Comparison of ENCODE assay signal across 11 cellular contexts in the genomic region with DNA sequence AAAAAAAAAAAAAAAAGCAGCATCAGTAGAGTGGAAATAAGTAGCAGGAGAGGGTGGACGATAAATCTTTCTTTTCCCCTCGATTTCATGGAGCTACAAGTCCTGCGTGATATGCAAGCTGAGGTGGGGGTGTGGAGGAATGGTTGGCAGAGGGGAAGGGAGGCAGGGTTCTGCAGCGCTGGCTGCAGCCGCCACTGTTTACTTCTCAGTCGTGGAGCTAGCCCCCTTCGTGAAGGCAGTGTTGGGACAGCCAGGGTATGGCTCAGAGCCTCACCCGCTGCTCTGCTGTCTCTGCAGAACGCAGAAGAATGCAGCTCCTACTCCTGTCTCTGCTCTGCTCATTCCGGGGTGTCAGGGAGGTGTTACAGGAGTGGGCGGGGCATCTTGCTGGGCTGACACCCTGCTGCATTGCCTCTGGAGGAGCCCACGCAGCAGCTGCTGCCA.
DNase-seq lines count a peak whose midpoint lies in the region; ATAC-seq lines count a peak whose summit lies in the region.
"Had no signal": no experiment of that assay in that cellular context is flagged by ENCODE, and none has a peak within 500 bp of the region (broad histone marks: within the 10 kb centered on the region; RNA-seq: fewer than 3 reads in every experiment).

No MANE protein-coding gene starts in this region.

- ATAC-seq in GM19463 (IDR thresholded peaks at IDR 0.05; ENCODE audit: unreplicated experiment) (peak; percentile 50), HG03196 (IDR thresholded peaks at IDR 0.05; ENCODE audit: unreplicated experiment) (no peak), HG03354 (IDR thresholded peaks at IDR 0.05; ENCODE audit: poor library complexity, severe bottlenecking, unreplicated experiment) (no peak)
- ATAC-seq: Right ventricle myocardium inferior had no signal

- H3K4me3 ChIP-seq in skeletal muscle cell (ENCODE audit: low read depth, low read length) = peak overlapping the region; percentile 3

- DNase-seq in SK-N-DZ (ENCODE audit: low spot score) (peak; percentile 1), hippocampal formation (lab: John Stamatoyannopoulos, UW) (peak; percentile 18 to 44), skeletal muscle cell (ENCODE audit: low read depth) (no peak), NCI-H446 treated with DMSO at 0.1 percent for 48 hours (lab: John Stamatoyannopoulos, UW) (no peak)
- DNase-seq in stimulated activated CD4-positive, alpha-beta T cell treated with anti-CD3 and anti-CD28 coated beads, Interleukin-2, amount 100 ng/mL, for 48 hours = no peak
- DNase-seq: activated CD8-positive, alpha-beta memory T cell treated with anti-CD3 and anti-CD28 coated beads, Interleukin-2, amount 50 U/mL, for 48 hours; GDM1 had no signal

Comparison
In these comparisons a context has a peak if more than half of its experiments do, and no peak if none do; other contexts are left out.
1. DNase-seq: peak in SK-N-DZ (single experiment) and hippocampal formation (2 of 2); none in skeletal muscle cell (single experiment), stimulated activated CD4-positive, alpha-beta T cell treated with anti-CD3 and anti-CD28 coated beads, Interleukin-2, amount 100 ng/mL, for 48 hours (0 of 2) and NCI-H446 treated with DMSO at 0.1 percent for 48 hours (single experiment).